ENCODE assay signal across 27 cellular contexts in genomic region chr16:86660623-86661022, GRCh38.
"Had no signal": no experiment of that assay in that cellular context is flagged by ENCODE, and none has a peak within 500 bp of the region (broad histone marks: within the 10 kb centered on the region; RNA-seq: fewer than 3 reads in every experiment).

No MANE protein-coding gene starts in this region.

- H3K4me3 ChIP-seq: colonic mucosa, esophagus squamous epithelium, left lung, neural progenitor cell, prostate gland, sigmoid colon, stomach, testis, tibial artery, upper lobe of left lung had no signal

- ATAC-seq: left cardiac atrium; left lung; naive thymus-derived CD4-positive, alpha-beta T cell; right cardiac atrium; stimulated activated effector memory CD8-positive, alpha-beta T cell treated with anti-CD3 and anti-CD28 coated beads, Interleukin-12 subunit alpha, Interleukin-12 subunit beta, amount 100 ng/mL, for 72 hours had no signal

- FAIRE-seq: endothelial cell of umbilical vein, kidney, urothelium cell line had no signal

- DNase-seq: colonic mucosa; effector CD8-positive, alpha-beta T cell; endodermal cell; erythroblast; esophagus squamous epithelium; foreskin melanocyte; head of caudate nucleus; kidney; left cardiac atrium; left lung; mesendoderm; midbrain; naive thymus-derived CD4-positive, alpha-beta T cell; right cardiac atrium; sigmoid colon; stimulated activated CD4-positive, alpha-beta T cell treated with anti-CD3 and anti-CD28 coated beads, Interleukin-2, amount 100 ng/mL, for 24 hours; stimulated activated CD4-positive, alpha-beta T cell treated with anti-CD3 and anti-CD28 coated beads, Interleukin-4, amount 100 ng/mL, for 24 hours; stimulated activated naive CD4-positive, alpha-beta T cell treated with Interleukin-2 at 50 U/mL for 16 hours; stomach; testis; upper lobe of left lung had no signal

- H3K9me3 ChIP-seq: colonic mucosa, esophagus squamous epithelium, left lung, prostate gland, testis, upper lobe of left lung had no signal

- H3K27me3 ChIP-seq: colonic mucosa, neural progenitor cell, testis, tibial artery, upper lobe of left lung had no signal

- H3K36me3 ChIP-seq: colonic mucosa, esophagus squamous epithelium, left lung, neural progenitor cell, prostate gland, sigmoid colon, stomach, tibial artery, upper lobe of left lung had no signal
